ENCODE assay signal across 8 cellular contexts in genomic region chr18:47930844-47931706, GRCh38. TPM values are rescaled to one million over a fixed set of nuclear protein-coding genes. Genes with fewer than 3 reads are reported as not detected.
DNase-seq lines count a peak whose midpoint lies in the region; ATAC-seq and TF ChIP-seq lines count a peak whose summit lies in the region.

No MANE protein-coding gene starts in this region.

- H3K27ac ChIP-seq in testis = peak overlapping the region; percentile 97

- TF ChIP-seq POLR2A in NB4 (IDR thresholded peaks at IDR 0.05; ENCODE audit: extremely low read depth, insufficient read length) (peak; percentile 67), testis (IDR thresholded peaks at IDR 0.05) (peak; percentile 42)

- H3K4me1 ChIP-seq in testis = peaks cover 20% of the 10 kb centered on the region

- H3K27me3 ChIP-seq in GM06990 (replicated peaks; ENCODE audit: control insufficient read depth, insufficient read depth, low read length) = no peaks in the 10 kb centered on the region
- H3K27me3 ChIP-seq in testis = no peaks in the 10 kb centered on the region

- H3K36me3 Mint-ChIP-seq in activated naive CD4-positive, alpha-beta T cell treated with anti-CD3 and anti-CD28 coated beads, Interleukin-2, amount 50 U/mL, for 24 hours = peaks cover 2% of the 10 kb centered on the region

- H3K4me3 Mint-ChIP-seq in activated naive CD4-positive, alpha-beta T cell treated with anti-CD3 and anti-CD28 coated beads, Interleukin-2, amount 50 U/mL, for 24 hours = peak overlapping the region; percentile 88

- ATAC-seq in HG02571 (IDR thresholded peaks at IDR 0.05; ENCODE audit: unreplicated experiment) (peak; percentile 84), omental fat pad (ENCODE audit: low FRiP score) (peak; percentile 96)

- no peak for TF ChIP-seq CTCF in GM06990 (IDR thresholded peaks at IDR 0.05; ENCODE audit: insufficient read depth, low read length, poor library complexity, severe bottlenecking)
- no peak for TF ChIP-seq CTCF in NB4 (IDR thresholded peaks at IDR 0.05; ENCODE audit: low read depth, low read length)
- no peak for TF ChIP-seq CTCF in omental fat pad (IDR thresholded peaks at IDR 0.05)
- TF ChIP-seq CTCF in testis (IDR thresholded peaks at IDR 0.05) = no peak

- H3K4me3 ChIP-seq in GM06990 (replicated peaks; ENCODE audit: low read depth, low read length) = peak overlapping the region; percentile 90
- H3K4me3 ChIP-seq in NB4 (ENCODE audit: low read depth, low read length) = peak overlapping the region; percentile 63
- H3K4me3 ChIP-seq in testis = peak overlapping the region; percentile 90 to 95

- H3K4me1 Mint-ChIP-seq in activated naive CD4-positive, alpha-beta T cell treated with anti-CD3 and anti-CD28 coated beads, Interleukin-2, amount 50 U/mL, for 24 hours = peaks cover 42% of the 10 kb centered on the region

- peak overlapping the region; percentile 87 for H3K27ac Mint-ChIP-seq in activated naive CD4-positive, alpha-beta T cell treated with anti-CD3 and anti-CD28 coated beads, Interleukin-2, amount 50 U/mL, for 24 hours

- H3K9me3 ChIP-seq in testis = no peaks in the 10 kb centered on the region

- intact Hi-C loops in testis (cut with DNase I; ENCODE audit: low total_unique reads) = no loop called here

- DNase-seq in GM06990 (ENCODE audit: extremely low read depth, insufficient read length) (peak; percentile 97), NB4 (ENCODE audit: low read depth) (peak; percentile 98), SK-N-DZ (ENCODE audit: low spot score) (peak; percentile 93), glomerular endothelial cell (ENCODE audit: extremely low read depth, low read depth, low spot score) (peak; percentile 44), omental fat pad (ENCODE audit: low spot score) (peak; percentile 77), testis (peak; percentile 98)

- no peaks in the 10 kb centered on the region for H3K9me3 Mint-ChIP-seq in activated naive CD4-positive, alpha-beta T cell treated with anti-CD3 and anti-CD28 coated beads, Interleukin-2, amount 50 U/mL, for 24 hours

- H3K27me3 Mint-ChIP-seq in activated naive CD4-positive, alpha-beta T cell treated with anti-CD3 and anti-CD28 coated beads, Interleukin-2, amount 50 U/mL, for 24 hours = no peaks in the 10 kb centered on the region

- 1 to 7% methylated on average over 15 to 98 of the region's 122 CpGs for WGBS in testis, 2 donors

- H3K36me3 ChIP-seq in GM06990 (ENCODE audit: control insufficient read depth, insufficient read depth, low read length) (no peaks in the 10 kb centered on the region), testis (ENCODE audit: low read depth, missing control alignments) (no peaks in the 10 kb centered on the region)

RNA-seq across cellular contexts. Expression of gene SMAD2, which starts 0.6 kb away (rescaled TPM):
- polyA plus RNA-seq in SK-N-DZ (2014; cell fraction: cytosol; rRNA removed) = 31.2 and 34.1 TPM in 2 replicates
- polyA plus RNA-seq in SK-N-DZ (2014; cell fraction: nucleus; rRNA removed) = 19.7 and 24.9 TPM in 2 replicates
- total RNA-seq in glomerular endothelial cell (86.3 and 91.0 TPM in 2 replicates), omental fat pad (100 to 1,000 TPM in 1 of 4 donors, 10 to 100 TPM in 3; 47.4 to 116 (median 72.2) TPM), testis (100 to 1,000 TPM in 1 of 2 donors, 10 to 100 TPM in 1; 76.9 to 115 TPM)
- polyA plus RNA-seq in testis (ENCODE audit: insufficient read depth, low read depth, low replicate concordance) = 109 TPM

Comparison
In these comparisons a context has a peak if more than half of its experiments do, and no peak if none do; other contexts are left out.
1. Peak in every context shown above with its lines: DNase-seq, ATAC-seq, H3K4me3 ChIP-seq and H3K27ac ChIP-seq.
2. DNase-seq: peak in every context shown above with its lines; median percentile 98 in NB4; 98 in testis; 97 in GM06990; 93 in SK-N-DZ; 77 in omental fat pad; 44 in glomerular endothelial cell.